ENCODE assay signal across 26 cellular contexts in the genomic region with DNA sequence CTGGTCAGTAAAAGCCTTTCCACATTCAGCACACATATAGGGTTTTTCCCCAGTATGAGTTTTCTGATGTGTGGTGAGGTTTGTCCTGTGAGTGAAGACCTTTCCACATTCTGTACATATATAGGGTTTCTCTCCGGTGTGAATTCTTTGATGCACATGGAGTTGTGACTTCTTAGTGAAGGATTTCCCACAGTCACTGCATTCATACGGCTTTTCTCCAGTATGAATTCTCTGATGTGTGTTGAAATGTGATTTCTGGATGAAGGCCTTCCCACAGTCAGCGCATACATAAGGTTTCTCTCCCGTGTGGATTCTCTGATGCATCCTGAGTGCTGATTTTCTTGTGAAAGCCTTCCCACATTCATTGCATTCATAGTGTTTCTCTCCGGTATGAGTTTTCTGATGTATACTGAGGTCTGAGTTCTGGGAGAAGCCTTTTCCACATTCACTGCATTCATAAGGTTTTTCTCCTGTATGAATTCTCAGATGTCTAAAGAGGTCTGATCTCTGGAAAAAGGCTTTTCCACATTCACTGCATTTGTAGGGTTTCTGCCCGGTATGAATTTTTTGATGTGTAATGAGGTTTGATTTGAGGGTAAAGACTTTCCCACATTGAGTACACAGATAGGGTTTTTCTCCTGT.
"Had no signal": no experiment of that assay in that cellular context is flagged by ENCODE, and none has a peak within 500 bp of the region (broad histone marks: within the 10 kb centered on the region; RNA-seq: fewer than 3 reads in every experiment).

No MANE protein-coding gene starts in this region.

- H3K4me3 ChIP-seq: heart left ventricle had no signal

- H3K4me1 ChIP-seq: heart left ventricle had no signal

- H3K27me3 ChIP-seq: brain microvascular endothelial cell, heart left ventricle had no signal

- H3K27ac ChIP-seq: brain microvascular endothelial cell, heart left ventricle had no signal

- FAIRE-seq: colon, endometrium, frontal cortex had no signal

- DNase-seq: activated CD4-positive, alpha-beta memory T cell treated with anti-CD3 and anti-CD28 coated beads for 36 hours; activated CD4-positive, alpha-beta T cell treated with anti-CD3 and anti-CD28 coated beads for 36 hours; activated CD4-positive, alpha-beta T cell treated with anti-CD3 and anti-CD28 coated beads, Interleukin-2, amount 10 ng/mL, durations not matched to agents 24 days and 14 days; activated CD4-positive, CD25-positive, alpha-beta regulatory T cell; activated CD4-positive, CD25-positive, alpha-beta regulatory T cell treated with anti-CD3 and anti-CD28 coated beads, Interleukin-2, amount 50 U/mL, for 72 hours; activated CD8-positive, alpha-beta memory T cell treated with anti-CD3 and anti-CD28 coated beads, Interleukin-2, amount 10 ng/mL, durations not matched to agents 7 days and 5 days; activated CD8-positive, alpha-beta memory T cell treated with anti-CD3 and anti-CD28 coated beads, Interleukin-2, amount 50 U/mL, for 4 hours; activated CD8-positive, alpha-beta T cell treated with anti-CD3 and anti-CD28 coated beads, Interleukin-2, amount 10 ng/mL, durations not matched to agents 7 days and 5 days; activated naive CD4-positive, alpha-beta T cell treated with anti-CD3 and anti-CD28 coated beads for 36 hours; activated naive CD8-positive, alpha-beta T cell treated with anti-CD3 and anti-CD28 coated beads for 36 hours; activated naive CD8-positive, alpha-beta T cell treated with anti-CD3 and anti-CD28 coated beads, Interleukin-2, amount 50 U/mL, for 24 hours; activated T-cell treated with anti-CD3 and anti-CD28 coated beads, Interleukin-2, amount 50 U/mL, for 1 hour; activated T-cell treated with anti-CD3 and anti-CD28 coated beads, Interleukin-2, amount 50 U/mL, for 72 hours; amniotic stem cell; anterior cingulate cortex; brain microvascular endothelial cell; cortex of kidney; effector CD8-positive, alpha-beta T cell; foreskin fibroblast; glutamatergic neuron; heart left ventricle; T-helper 2 cell had no signal

- ATAC-seq: activated CD4-positive, alpha-beta T cell treated with anti-CD3 and anti-CD28 coated beads for 36 hours; activated CD8-positive, alpha-beta memory T cell treated with anti-CD3 and anti-CD28 coated beads, Interleukin-2, amount 10 ng/mL, durations not matched to agents 7 days and 5 days; activated CD8-positive, alpha-beta T cell treated with anti-CD3 and anti-CD28 coated beads, Interleukin-2, amount 10 ng/mL, durations not matched to agents 7 days and 5 days; activated naive CD8-positive, alpha-beta T cell treated with anti-CD3 and anti-CD28 coated beads, Interleukin-2, amount 50 U/mL, for 24 hours; activated T-cell treated with anti-CD3 and anti-CD28 coated beads, Interleukin-2, amount 50 U/mL, for 72 hours; esophagus mucosa; heart left ventricle had no signal
